ENCODE assay signal across 1 cellular context in genomic region chr5:81851481-81852178, GRCh38.
TF ChIP-seq lines count a peak whose summit lies in the region.

No MANE protein-coding gene starts in this region.

TF ChIP-seq in HepG2, 621 proteins besides CTCF, POLR2A, EP300 and RAD21 (continued from another document and continues in another):
- TF ChIP-seq THAP8 (CRISPR knock-in tag; IDR thresholded peaks at IDR 0.05; ENCODE audit: borderline replicate concordance) = no peak
- TF ChIP-seq ZSCAN9 (CRISPR knock-in tag; IDR thresholded peaks at IDR 0.05; ENCODE audit: borderline replicate concordance) = no peak
- no peak for TF ChIP-seq LRRFIP1 (CRISPR knock-in tag; conservative IDR thresholded peaks at IDR 0.05)
- TF ChIP-seq ZNF629 (CRISPR knock-in tag; conservative IDR thresholded peaks at IDR 0.05) = no peak
- TF ChIP-seq ARNT (IDR thresholded peaks at IDR 0.05) = no peak
- TF ChIP-seq ZNF670 (CRISPR knock-in tag; IDR thresholded peaks at IDR 0.05; ENCODE audit: borderline replicate concordance) = no peak
- TF ChIP-seq ZFP90 (CRISPR knock-in tag; IDR thresholded peaks at IDR 0.05; ENCODE audit: borderline replicate concordance) = 0 out of 2 replicates have a peak, but pooled peaks have one; percentile 8
- no peak for TF ChIP-seq GATAD1 (CRISPR knock-in tag; IDR thresholded peaks at IDR 0.05)
- TF ChIP-seq IKZF1 (IDR thresholded peaks at IDR 0.05) = no peak
- no peak for TF ChIP-seq ZNF800 (CRISPR knock-in tag; IDR thresholded peaks at IDR 0.05)
- TF ChIP-seq ZNF724P (CRISPR knock-in tag; IDR thresholded peaks at IDR 0.05; ENCODE audit: borderline replicate concordance) = no peak
- TF ChIP-seq RXRA (CRISPR knock-in tag; IDR thresholded peaks at IDR 0.05) = no peak
- TF ChIP-seq ZNF460 (CRISPR knock-in tag; IDR thresholded peaks at IDR 0.05; ENCODE audit: borderline replicate concordance) = no peak
- TF ChIP-seq TBP (CRISPR knock-in tag; IDR thresholded peaks at IDR 0.05) = no peak
- peak; percentile 72 for TF ChIP-seq ARID5B (CRISPR knock-in tag; IDR thresholded peaks at IDR 0.05)
- TF ChIP-seq ZNF232 (CRISPR knock-in tag; IDR thresholded peaks at IDR 0.05; ENCODE audit: borderline replicate concordance) = no peak
- TF ChIP-seq ZNF441 (CRISPR knock-in tag; IDR thresholded peaks at IDR 0.05; ENCODE audit: borderline replicate concordance) = no peak
- TF ChIP-seq ZXDC (CRISPR knock-in tag; IDR thresholded peaks at IDR 0.05) = no peak
- no peak for TF ChIP-seq ZNF747 (CRISPR knock-in tag; IDR thresholded peaks at IDR 0.05; ENCODE audit: borderline replicate concordance)
- TF ChIP-seq ZKSCAN5 (CRISPR knock-in tag; IDR thresholded peaks at IDR 0.05) = no peak
- no peak for TF ChIP-seq CCAR2 (optimal IDR thresholded peaks at IDR 0.05; ENCODE audit: low read depth, low read length)
- TF ChIP-seq TEAD3 (CRISPR knock-in tag; optimal IDR thresholded peaks at IDR 0.05; ENCODE audit: borderline replicate concordance) = peak; percentile 36
- TF ChIP-seq ZFAT (CRISPR knock-in tag; conservative IDR thresholded peaks at IDR 0.05) = no peak
- no peak for TF ChIP-seq TEF (CRISPR knock-in tag; IDR thresholded peaks at IDR 0.05)
- TF ChIP-seq ZNF512B (CRISPR knock-in tag; IDR thresholded peaks at IDR 0.05; ENCODE audit: borderline replicate concordance) = no peak
- TF ChIP-seq IRF2 (CRISPR knock-in tag; IDR thresholded peaks at IDR 0.05) = peak; percentile 39; the same call in 1 of the 2 replicates
- no peak for TF ChIP-seq ZNF253 (CRISPR knock-in tag; IDR thresholded peaks at IDR 0.05; ENCODE audit: borderline replicate concordance)
- no peak for TF ChIP-seq ATF6 (CRISPR knock-in tag; conservative IDR thresholded peaks at IDR 0.05)
- TF ChIP-seq ZNF580 (CRISPR knock-in tag; IDR thresholded peaks at IDR 0.05; ENCODE audit: borderline replicate concordance, low read depth) = no peak; the same call in 1 of the 2 replicates
- no peak for TF ChIP-seq KLF9 (CRISPR knock-in tag; IDR thresholded peaks at IDR 0.05; ENCODE audit: low read depth)
- TF ChIP-seq ZBTB20 (CRISPR knock-in tag; IDR thresholded peaks at IDR 0.05; ENCODE audit: borderline replicate concordance, low read depth) = no peak
- no peak for TF ChIP-seq KLF6 (CRISPR knock-in tag; IDR thresholded peaks at IDR 0.05)
- TF ChIP-seq MTA3 (CRISPR knock-in tag; IDR thresholded peaks at IDR 0.05) = no peak
- no peak for TF ChIP-seq ZNF296 (CRISPR knock-in tag; conservative IDR thresholded peaks at IDR 0.05)
- no peak for TF ChIP-seq SNAI1 (CRISPR knock-in tag; IDR thresholded peaks at IDR 0.05; ENCODE audit: borderline replicate concordance)
- no peak for TF ChIP-seq ZNF839 (CRISPR knock-in tag; IDR thresholded peaks at IDR 0.05; ENCODE audit: borderline replicate concordance)
- TF ChIP-seq NFIB (CRISPR knock-in tag; IDR thresholded peaks at IDR 0.05; ENCODE audit: borderline replicate concordance) = no peak
- no peak for TF ChIP-seq ZNF513 (CRISPR knock-in tag; conservative IDR thresholded peaks at IDR 0.05)
- no peak for TF ChIP-seq MAFK (conservative IDR thresholded peaks at IDR 0.05 in 1 of 2, IDR thresholded peaks at IDR 0.05 in 1 of 2; ENCODE audit: low read length in 2 of 2)
- no peak for TF ChIP-seq PLSCR1 (CRISPR knock-in tag; IDR thresholded peaks at IDR 0.05; ENCODE audit: borderline replicate concordance)
- TF ChIP-seq ZSCAN21 (CRISPR knock-in tag; IDR thresholded peaks at IDR 0.05; ENCODE audit: borderline replicate concordance) = no peak
- TF ChIP-seq PAF1 (CRISPR knock-in tag; IDR thresholded peaks at IDR 0.05) = no peak
- TF ChIP-seq TBL1XR1 (IDR thresholded peaks at IDR 0.05; ENCODE audit: borderline replicate concordance, low read length, partially characterized antibody) = peak; percentile 33
